In genomic region chr2:199659207-199659606, GRCh38 we compare ENCODE assay signal across 1 cellular context.
TF ChIP-seq lines count a peak whose summit lies in the region.

No MANE protein-coding gene starts in this region.

TF ChIP-seq in K562, 482 proteins besides CTCF, POLR2A, EP300 and RAD21 (continued from another document):
- TF ChIP-seq VEZF1 (CRISPR knock-in tag; IDR thresholded peaks at IDR 0.05) (peak; percentile 70), POLR2G (IDR thresholded peaks at IDR 0.05; ENCODE audit: low read depth, low read length) (peak; percentile 82), YY1 (IDR thresholded peaks at IDR 0.05; ENCODE audit: borderline replicate concordance in 1 of 3, control insufficient read depth in 1 of 3, extremely low read depth in 1 of 3, insufficient read depth in 3 of 3, insufficient read length in 1 of 3, insufficient replicate concordance in 2 of 3, low read depth in 1 of 3, low read length in 2 of 3) (peak in 1 of 3 experiments; percentile 64), BACH1 (tag; IDR thresholded peaks at IDR 0.05) (no peak), CCNT2 (IDR thresholded peaks at IDR 0.05; ENCODE audit: borderline replicate concordance, extremely low read depth, insufficient read length, low read depth, low read length) (peak; percentile 64), FOXP1 (CRISPR knock-in tag; IDR thresholded peaks at IDR 0.05) (no peak), CXXC5 (CRISPR knock-in tag; IDR thresholded peaks at IDR 0.05) (peak; percentile 69), HMGN3 (IDR thresholded peaks at IDR 0.05; ENCODE audit: borderline replicate concordance, extremely low read depth, insufficient read length, low read depth, low read length) (peak; percentile 39), RBFOX2 (IDR thresholded peaks at IDR 0.05; ENCODE audit: low read depth, low read length) (peak; percentile 70), CBX3 (IDR thresholded peaks at IDR 0.05; ENCODE audit: borderline replicate concordance in 1 of 2, low read length in 2 of 2) (0 out of 3 replicates have a peak, but pooled peaks of 1 of the 2 experiments have one; percentile 32), E2F6 (IDR thresholded peaks at IDR 0.05; ENCODE audit: borderline replicate concordance in 1 of 2, extremely low read depth in 1 of 2, insufficient read depth in 1 of 2, insufficient read length in 1 of 2, low read depth in 1 of 2, low read length in 1 of 2, poor library complexity in 1 of 2, severe bottlenecking in 1 of 2) (peak; percentile 23 to 84), CHD4 (IDR thresholded peaks at IDR 0.05; ENCODE audit: insufficient read depth, insufficient replicate concordance, low read depth, low read length, poor library complexity, severe bottlenecking) (no peak), L3MBTL2 (IDR thresholded peaks at IDR 0.05) (peak; percentile 82), GTF2A2 (tag; IDR thresholded peaks at IDR 0.05) (no peak), DPF2 (IDR thresholded peaks at IDR 0.05) (no peak), PHF8 (IDR thresholded peaks at IDR 0.05; ENCODE audit: borderline replicate concordance, low read length) (peak; percentile 28; the same call in 1 of the 2 replicates), ZNF143 (CRISPR knock-in tag; IDR thresholded peaks at IDR 0.05) (peak; percentile 61), SMAD4 (CRISPR knock-in tag; conservative IDR thresholded peaks at IDR 0.05) (0 out of 2 replicates have a peak, but pooled peaks have one; percentile 48), ZNF75A (CRISPR knock-in tag; IDR thresholded peaks at IDR 0.05) (no peak), RB1 (IDR thresholded peaks at IDR 0.05; ENCODE audit: low read depth) (0 out of 2 replicates have a peak, but pooled peaks have one; percentile 39), ZBTB7A (IDR thresholded peaks at IDR 0.05; ENCODE audit: borderline replicate concordance, control insufficient read depth, low read depth, low read length) (peak; percentile 45; the same call in 1 of the 2 replicates)
